In genomic region chr6:55794136-55794812, GRCh38 we compare ENCODE assay signal across 18 cellular contexts.
DNase-seq lines count a peak whose midpoint lies in the region; ATAC-seq and TF ChIP-seq lines count a peak whose summit lies in the region.
"Had no signal": no experiment of that assay in that cellular context is flagged by ENCODE, and none has a peak within 500 bp of the region (broad histone marks: within the 10 kb centered on the region; RNA-seq: fewer than 3 reads in every experiment).

No MANE protein-coding gene starts in this region.

- H3K4me1 ChIP-seq in HAP-1: no peaks in the 10 kb centered on the region
- H3K4me1 ChIP-seq: gastroesophageal sphincter, vagina had no signal

- peak; percentile 46 for DNase-seq in AG09309 (ENCODE audit: low read depth)
- peak; percentile 78 for DNase-seq in HCEC 1CT
- DNase-seq in astrocyte of the hippocampus (ENCODE audit: low read depth, low spot score): peak; percentile 51
- DNase-seq in glomerular visceral epithelial cell (ENCODE audit: extremely low spot score): peak; percentile 23
- DNase-seq in activated T-helper 2 cell treated with anti-CD3 and anti-CD28 coated beads, Interferon-gamma antibody, Interleukin-2, Interleukin-4, amounts not matched to agents 10 μg/mL and 5 μg/mL and 100 μg/mL, durations not matched to agents 14 hours and 24 hours and 36 hours (ENCODE audit: low spot score): no peak
- no peak for DNase-seq in natural killer cell
- no peak for DNase-seq in HAP-1 (ENCODE audit: low spot score in 2 of 2)
- DNase-seq: activated CD4-positive, alpha-beta T cell treated with anti-CD3 and anti-CD28 coated beads, Interleukin-2, amount 10 ng/mL, durations not matched to agents 24 days and 14 days; C1 segment of cervical spinal cord; islet precursor cell; NCI-H187; stimulated activated CD4-positive, alpha-beta T cell treated with anti-CD3 and anti-CD28 coated beads, Interleukin-2, amount 100 ng/mL, for 48 hours; T-helper 1 cell had no signal

- in situ Hi-C loops in HAP-1 (cut with MboI; ENCODE audit: low sequenced_read_pairs): no loop called here

- intact Hi-C loops in activated T-helper 2 cell treated with anti-CD3 and anti-CD28 coated beads, Interferon-gamma antibody, Interleukin-2, Interleukin-4, amounts not matched to agents 10 μg/mL and 5 μg/mL and 100 μg/mL, durations not matched to agents 14 hours and 24 hours and 36 hours (cut with micrococcal nuclease): no loop called here
- intact Hi-C loops in natural killer cell (cut with micrococcal nuclease): no loop called here

- no peaks in the 10 kb centered on the region for H3K9me3 ChIP-seq in HAP-1
- H3K9me3 ChIP-seq: gastroesophageal sphincter, vagina had no signal

- H3K36me3 Mint-ChIP-seq in activated T-helper 2 cell treated with anti-CD3 and anti-CD28 coated beads, Interferon-gamma antibody, Interleukin-2, Interleukin-4, amounts not matched to agents 10 μg/mL and 5 μg/mL and 100 μg/mL, durations not matched to agents 14 hours and 24 hours and 36 hours (ENCODE audit: low read depth): no peaks in the 10 kb centered on the region
- H3K36me3 Mint-ChIP-seq in natural killer cell: no peaks in the 10 kb centered on the region
- H3K36me3 Mint-ChIP-seq: stimulated activated memory B cell treated with anti-CD40 and anti-IgM and Interleukin-4, amounts not matched to agents 10 μg/mL and 1 μg/mL and 100 μg/mL, for 72 hours had no signal

- H3K27me3 ChIP-seq in HAP-1 (ENCODE audit: low read depth): no peaks in the 10 kb centered on the region
- H3K27me3 ChIP-seq: gastroesophageal sphincter, vagina had no signal

- TF ChIP-seq CTCF in AG09309 (IDR thresholded peaks at IDR 0.05; ENCODE audit: control insufficient read depth, insufficient read depth, low read depth, low read length, missing control alignments) (no peak), natural killer cell (IDR thresholded peaks at IDR 0.05) (no peak)

- peaks cover 4% of the 10 kb centered on the region for H3K9me3 Mint-ChIP-seq in activated T-helper 2 cell treated with anti-CD3 and anti-CD28 coated beads, Interferon-gamma antibody, Interleukin-2, Interleukin-4, amounts not matched to agents 10 μg/mL and 5 μg/mL and 100 μg/mL, durations not matched to agents 14 hours and 24 hours and 36 hours
- peaks cover 10 to 13% of the 10 kb centered on the region in 2 donors for H3K9me3 Mint-ChIP-seq in natural killer cell

- no peak overlapping the region for H3K27ac Mint-ChIP-seq in activated T-helper 2 cell treated with anti-CD3 and anti-CD28 coated beads, Interferon-gamma antibody, Interleukin-2, Interleukin-4, amounts not matched to agents 10 μg/mL and 5 μg/mL and 100 μg/mL, durations not matched to agents 14 hours and 24 hours and 36 hours
- no peak overlapping the region for H3K27ac Mint-ChIP-seq in natural killer cell
- H3K27ac Mint-ChIP-seq: activated CD4-positive, alpha-beta T cell treated with anti-CD3 and anti-CD28 coated beads, Interleukin-2, amount 10 ng/mL, durations not matched to agents 24 days and 14 days; activated T-helper 17 cell treated with anti-CD3 and anti-CD28 coated beads, Interleukin-2, amount 50 U/mL, for 72 hours; stimulated activated memory B cell treated with anti-CD40 and anti-IgM and Interleukin-4, amounts not matched to agents 10 μg/mL and 1 μg/mL and 100 μg/mL, for 72 hours had no signal

- no peak overlapping the region for H3K4me3 Mint-ChIP-seq in activated T-helper 2 cell treated with anti-CD3 and anti-CD28 coated beads, Interferon-gamma antibody, Interleukin-2, Interleukin-4, amounts not matched to agents 10 μg/mL and 5 μg/mL and 100 μg/mL, durations not matched to agents 14 hours and 24 hours and 36 hours (ENCODE audit: low read depth)
- H3K4me3 Mint-ChIP-seq in natural killer cell: no peak overlapping the region
- H3K4me3 Mint-ChIP-seq: activated CD4-positive, alpha-beta T cell treated with anti-CD3 and anti-CD28 coated beads, Interleukin-2, amount 10 ng/mL, durations not matched to agents 24 days and 14 days; activated T-helper 17 cell treated with anti-CD3 and anti-CD28 coated beads, Interleukin-2, amount 50 U/mL, for 72 hours; stimulated activated memory B cell treated with anti-CD40 and anti-IgM and Interleukin-4, amounts not matched to agents 10 μg/mL and 1 μg/mL and 100 μg/mL, for 72 hours had no signal

- no peaks in the 10 kb centered on the region for H3K27me3 Mint-ChIP-seq in activated T-helper 2 cell treated with anti-CD3 and anti-CD28 coated beads, Interferon-gamma antibody, Interleukin-2, Interleukin-4, amounts not matched to agents 10 μg/mL and 5 μg/mL and 100 μg/mL, durations not matched to agents 14 hours and 24 hours and 36 hours (ENCODE audit: low read depth)
- no peaks in the 10 kb centered on the region for H3K27me3 Mint-ChIP-seq in natural killer cell (ENCODE audit: low read depth in 2 of 2)
- H3K27me3 Mint-ChIP-seq: activated CD4-positive, alpha-beta T cell treated with anti-CD3 and anti-CD28 coated beads, Interleukin-2, amount 10 ng/mL, durations not matched to agents 24 days and 14 days; activated T-helper 17 cell treated with anti-CD3 and anti-CD28 coated beads, Interleukin-2, amount 50 U/mL, for 72 hours; stimulated activated memory B cell treated with anti-CD40 and anti-IgM and Interleukin-4, amounts not matched to agents 10 μg/mL and 1 μg/mL and 100 μg/mL, for 72 hours had no signal

- no peak overlapping the region for H3K4me3 ChIP-seq in AG09309 (ENCODE audit: control insufficient read depth, low read depth, low read length)
- H3K4me3 ChIP-seq in HAP-1: no peak overlapping the region
- H3K4me3 ChIP-seq: gastroesophageal sphincter, vagina had no signal

- no peaks in the 10 kb centered on the region for H3K4me1 Mint-ChIP-seq in activated T-helper 2 cell treated with anti-CD3 and anti-CD28 coated beads, Interferon-gamma antibody, Interleukin-2, Interleukin-4, amounts not matched to agents 10 μg/mL and 5 μg/mL and 100 μg/mL, durations not matched to agents 14 hours and 24 hours and 36 hours (ENCODE audit: low read depth)
- H3K4me1 Mint-ChIP-seq in natural killer cell: no peaks in the 10 kb centered on the region
- H3K4me1 Mint-ChIP-seq: activated CD4-positive, alpha-beta T cell treated with anti-CD3 and anti-CD28 coated beads, Interleukin-2, amount 10 ng/mL, durations not matched to agents 24 days and 14 days; activated T-helper 17 cell treated with anti-CD3 and anti-CD28 coated beads, Interleukin-2, amount 50 U/mL, for 72 hours; stimulated activated memory B cell treated with anti-CD40 and anti-IgM and Interleukin-4, amounts not matched to agents 10 μg/mL and 1 μg/mL and 100 μg/mL, for 72 hours had no signal

- ATAC-seq in HG03432 (IDR thresholded peaks at IDR 0.05; ENCODE audit: unreplicated experiment) (no peak), natural killer cell (no peak)
- ATAC-seq: activated T-helper 17 cell treated with anti-CD3 and anti-CD28 coated beads, Interleukin-2, amount 50 U/mL, for 72 hours; gastroesophageal sphincter; stimulated activated memory B cell treated with anti-CD40 and anti-IgM and Interleukin-4, amounts not matched to agents 10 μg/mL and 1 μg/mL and 100 μg/mL, for 72 hours had no signal

- no peaks in the 10 kb centered on the region for H3K36me3 ChIP-seq in HAP-1 (replicated peaks)
- H3K36me3 ChIP-seq: gastroesophageal sphincter, vagina had no signal

Comparison
In these comparisons a context has a peak if more than half of its experiments do, and no peak if none do; other contexts are left out.
1. DNase-seq: peak in AG09309 (single experiment), HCEC 1CT (single experiment), astrocyte of the hippocampus (single experiment) and glomerular visceral epithelial cell (single experiment); none in activated T-helper 2 cell treated with anti-CD3 and anti-CD28 coated beads, Interferon-gamma antibody, Interleukin-2, Interleukin-4, amounts not matched to agents 10 μg/mL and 5 μg/mL and 100 μg/mL, durations not matched to agents 14 hours and 24 hours and 36 hours (single experiment), natural killer cell (single experiment) and HAP-1 (0 of 2).